ENCODE assay signal across 8 cellular contexts in the genomic region with DNA sequence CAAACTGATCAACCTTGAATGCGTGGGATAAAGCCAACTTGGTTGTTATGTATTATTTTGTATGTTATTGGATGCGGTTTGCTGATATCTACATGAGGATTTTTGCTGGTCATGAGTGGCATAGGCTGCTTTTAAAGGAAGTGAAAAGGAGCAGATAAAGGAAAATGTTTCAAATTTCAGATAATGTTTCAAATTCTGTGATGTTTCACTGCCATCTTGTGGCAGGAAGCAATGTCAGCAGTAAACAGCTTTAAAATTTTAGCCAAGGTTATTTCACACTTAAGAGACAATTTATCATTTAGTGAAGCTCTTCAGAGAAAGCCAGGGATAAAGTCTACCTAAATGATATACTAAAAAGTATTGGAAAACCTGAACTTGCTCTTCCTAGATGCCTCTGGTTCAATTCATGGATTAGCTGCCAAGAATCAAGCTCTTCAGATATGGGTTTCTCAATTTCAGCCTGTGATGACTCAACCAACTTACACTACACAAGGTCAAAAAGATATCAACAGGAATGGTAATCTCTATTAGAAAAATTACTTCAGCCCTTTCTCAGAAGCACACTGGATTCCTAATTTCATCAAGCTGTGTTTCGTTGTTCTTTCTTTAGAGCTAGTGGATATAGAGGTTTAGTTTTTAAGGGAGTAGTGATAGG.
A peak's percentile ranks its signal among the peaks of the same experiment; 100 is the strongest.
DNase-seq lines count a peak whose midpoint lies in the region; ATAC-seq and TF ChIP-seq lines count a peak whose summit lies in the region.

No MANE protein-coding gene starts in this region.

- H3K27me3 ChIP-seq in hepatocyte, result no peaks in the 10 kb centered on the region

- H3K27ac ChIP-seq in hepatocyte, result no peak overlapping the region

- DNase-seq in CD14-positive monocyte (ENCODE audit: low spot score) (no peak), HT-29 (ENCODE audit: low spot score) (peak; percentile 37), hepatocyte (ENCODE audit: low spot score) (peak; percentile 14), type B pancreatic cell (ENCODE audit: extremely low spot score, unreplicated experiment) (no peak), epidermal melanocyte (ENCODE audit: insufficient read length, low spot score) (no peak)
- no peak for DNase-seq in stimulated activated CD4-positive, alpha-beta T cell treated with anti-CD3 and anti-CD28 coated beads, Interleukin-2, amount 100 ng/mL, for 48 hours

- H3K27ac Mint-ChIP-seq in CD14-positive monocyte, result no peak overlapping the region
- peak overlapping the region; percentile 25 for H3K27ac Mint-ChIP-seq in activated T-helper 17 cell treated with anti-CD3 and anti-CD28 coated beads, Interleukin-2, amount 50 U/mL, for 72 hours
- H3K27ac Mint-ChIP-seq in type B pancreatic cell, result no peak overlapping the region

- no peaks in the 10 kb centered on the region for H3K9me3 ChIP-seq in hepatocyte (ENCODE audit: low read depth)

- H3K4me3 Mint-ChIP-seq in CD14-positive monocyte, result no peak overlapping the region
- H3K4me3 Mint-ChIP-seq in activated T-helper 17 cell treated with anti-CD3 and anti-CD28 coated beads, Interleukin-2, amount 50 U/mL, for 72 hours, result no peak overlapping the region
- H3K4me3 Mint-ChIP-seq in type B pancreatic cell, result no peak overlapping the region

- H3K27me3 Mint-ChIP-seq in CD14-positive monocyte (ENCODE audit: low read depth in 3 of 3) (no peaks in the 10 kb centered on the region), type B pancreatic cell (no peaks in the 10 kb centered on the region)
- H3K27me3 Mint-ChIP-seq in activated T-helper 17 cell treated with anti-CD3 and anti-CD28 coated beads, Interleukin-2, amount 50 U/mL, for 72 hours, result no peaks in the 10 kb centered on the region

- ATAC-seq in activated T-helper 17 cell treated with anti-CD3 and anti-CD28 coated beads, Interleukin-2, amount 50 U/mL, for 72 hours (replicated peaks), result no peak
- ATAC-seq in HG02571 (IDR thresholded peaks at IDR 0.05; ENCODE audit: unreplicated experiment), result no peak

- H3K4me2 ChIP-seq in hepatocyte, result no peak overlapping the region

- no peak overlapping the region for H3K4me3 ChIP-seq in hepatocyte

- H3K4me1 Mint-ChIP-seq in CD14-positive monocyte, result peaks cover 3% of the 10 kb centered on the region
- no peaks in the 10 kb centered on the region for H3K4me1 Mint-ChIP-seq in activated T-helper 17 cell treated with anti-CD3 and anti-CD28 coated beads, Interleukin-2, amount 50 U/mL, for 72 hours
- peaks cover 7% of the 10 kb centered on the region for H3K4me1 Mint-ChIP-seq in type B pancreatic cell (ENCODE audit: unreplicated experiment)

- H2AFZ ChIP-seq in hepatocyte, result no peak overlapping the region

- H3K36me3 Mint-ChIP-seq in CD14-positive monocyte (peaks cover 37 to 49% of the 10 kb centered on the region in 2 donors), type B pancreatic cell (peaks cover 18% of the 10 kb centered on the region)
- peaks cover 94% of the 10 kb centered on the region for H3K36me3 Mint-ChIP-seq in activated T-helper 17 cell treated with anti-CD3 and anti-CD28 coated beads, Interleukin-2, amount 50 U/mL, for 72 hours (ENCODE audit: low read depth)

- intact Hi-C loops in CD14-positive monocyte (cut with micrococcal nuclease), result loop anchor here in 1 of 2 donors (5.0 kb wide), 1 partner anchor 613 kb away; no protein-coding TSS in a partner anchor

- no peaks in the 10 kb centered on the region for H4K20me1 ChIP-seq in hepatocyte (ENCODE audit: insufficient read depth, poor library complexity, severe bottlenecking)

- TF ChIP-seq CTCF in CD14-positive monocyte (IDR thresholded peaks at IDR 0.05) (peak; percentile 70), hepatocyte (IDR thresholded peaks at IDR 0.05; ENCODE audit: poor library complexity) (peak; percentile 88), type B pancreatic cell (conservative IDR thresholded peaks at IDR 0.05) (peak; percentile 82)

- H3K36me3 ChIP-seq in hepatocyte (replicated peaks; ENCODE audit: insufficient read depth, low read depth), result no peaks in the 10 kb centered on the region

- H3K9me3 Mint-ChIP-seq in CD14-positive monocyte, result no peaks in the 10 kb centered on the region
- H3K9me3 Mint-ChIP-seq in activated T-helper 17 cell treated with anti-CD3 and anti-CD28 coated beads, Interleukin-2, amount 50 U/mL, for 72 hours, result no peaks in the 10 kb centered on the region
- H3K9me3 Mint-ChIP-seq in type B pancreatic cell, result no peaks in the 10 kb centered on the region

- H3K9me2 ChIP-seq in hepatocyte (replicated peaks; ENCODE audit: insufficient read depth), result no peaks in the 10 kb centered on the region

- no peaks in the 10 kb centered on the region for H3K79me2 ChIP-seq in hepatocyte

- WGBS in hepatocyte (ENCODE audit: low lambda C conversion rate, missing lambda C conversion rate), result 75% methylated on average over 3 of the region's 3 CpGs

- H3K4me1 ChIP-seq in hepatocyte (ENCODE audit: insufficient read depth), result no peaks in the 10 kb centered on the region

Comparison
In these comparisons a context has a peak if more than half of its experiments do, and no peak if none do; other contexts are left out.
1. DNase-seq: peak in HT-29 (single experiment) and hepatocyte (single experiment); none in CD14-positive monocyte (single experiment), type B pancreatic cell (single experiment), stimulated activated CD4-positive, alpha-beta T cell treated with anti-CD3 and anti-CD28 coated beads, Interleukin-2, amount 100 ng/mL, for 48 hours (0 of 2) and epidermal melanocyte (single experiment).
2. Peak in every context shown above with its lines, with median percentiles within 50 percentile points of each other: CTCF ChIP-seq.